In the genomic region with DNA sequence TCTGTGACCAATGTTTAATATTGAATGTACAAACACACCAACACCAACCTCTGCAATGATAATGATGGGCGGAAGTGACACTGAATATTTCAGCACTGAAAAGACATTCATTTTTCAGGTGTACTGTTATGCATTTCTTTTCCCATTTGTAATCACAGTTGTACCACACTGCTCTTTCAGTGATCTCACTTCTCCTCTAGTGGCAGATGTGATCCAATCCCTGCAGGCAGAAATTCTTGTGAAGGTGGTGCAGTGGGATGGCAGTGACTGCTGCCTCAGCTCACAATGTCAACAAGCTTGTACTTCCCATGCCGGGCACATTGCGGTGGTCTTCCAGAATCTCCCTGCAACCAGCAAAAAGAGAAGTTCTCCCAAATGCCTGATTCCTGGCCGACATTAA, we compare ENCODE assay signal across 1 cellular context.
TF ChIP-seq lines count a peak whose summit lies in the region.

No MANE protein-coding gene starts in this region.

TF ChIP-seq in IMR-90, 13 proteins besides CTCF, POLR2A, EP300 and RAD21 (continued from another document):
- TF ChIP-seq, protein P1, sequence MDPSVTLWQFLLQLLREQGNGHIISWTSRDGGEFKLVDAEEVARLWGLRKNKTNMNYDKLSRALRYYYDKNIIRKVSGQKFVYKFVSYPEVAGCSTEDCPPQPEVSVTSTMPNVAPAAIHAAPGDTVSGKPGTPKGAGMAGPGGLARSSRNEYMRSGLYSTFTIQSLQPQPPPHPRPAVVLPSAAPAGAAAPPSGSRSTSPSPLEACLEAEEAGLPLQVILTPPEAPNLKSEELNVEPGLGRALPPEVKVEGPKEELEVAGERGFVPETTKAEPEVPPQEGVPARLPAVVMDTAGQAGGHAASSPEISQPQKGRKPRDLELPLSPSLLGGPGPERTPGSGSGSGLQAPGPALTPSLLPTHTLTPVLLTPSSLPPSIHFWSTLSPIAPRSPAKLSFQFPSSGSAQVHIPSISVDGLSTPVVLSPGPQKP (IDR thresholded peaks at IDR 0.05; ENCODE audit: borderline replicate concordance, low read depth, low read length): no peak
- TF ChIP-seq CEBPB (IDR thresholded peaks at IDR 0.05; ENCODE audit: low read depth, low read length) (no peak), FOS (IDR thresholded peaks at IDR 0.05; ENCODE audit: low read depth, low read length) (no peak), MXI1 (IDR thresholded peaks at IDR 0.05; ENCODE audit: borderline replicate concordance, low read depth, low read length) (no peak), RFX5 (IDR thresholded peaks at IDR 0.05; ENCODE audit: low read depth, low read length) (no peak)
